In the genomic region with DNA sequence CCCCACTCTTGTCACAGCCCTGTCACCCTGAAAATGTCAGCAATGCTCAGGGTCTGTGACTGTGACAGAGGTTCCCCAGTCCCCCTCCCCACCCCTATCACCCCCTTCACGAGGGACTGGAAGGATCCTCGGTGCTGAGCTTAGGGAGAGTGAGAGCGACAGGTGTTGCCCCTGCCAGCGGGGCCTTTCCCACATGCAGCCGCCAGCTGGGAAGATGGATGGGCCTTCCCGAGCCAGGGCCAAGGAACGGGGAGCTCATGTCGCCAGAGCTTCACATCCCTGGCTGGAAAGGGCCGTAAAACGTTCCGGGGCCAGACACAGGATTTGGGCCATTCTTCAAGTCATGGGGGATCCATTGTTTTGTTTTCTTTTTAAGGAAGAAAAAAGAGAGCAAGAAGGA, we compare ENCODE assay signal across 1 cellular context.
TF ChIP-seq lines count a peak whose summit lies in the region.

No MANE protein-coding gene starts in this region.

TF ChIP-seq in GM23338, 12 proteins besides CTCF, POLR2A, EP300 and RAD21 (continued from another document):
- TF ChIP-seq, protein P1, sequence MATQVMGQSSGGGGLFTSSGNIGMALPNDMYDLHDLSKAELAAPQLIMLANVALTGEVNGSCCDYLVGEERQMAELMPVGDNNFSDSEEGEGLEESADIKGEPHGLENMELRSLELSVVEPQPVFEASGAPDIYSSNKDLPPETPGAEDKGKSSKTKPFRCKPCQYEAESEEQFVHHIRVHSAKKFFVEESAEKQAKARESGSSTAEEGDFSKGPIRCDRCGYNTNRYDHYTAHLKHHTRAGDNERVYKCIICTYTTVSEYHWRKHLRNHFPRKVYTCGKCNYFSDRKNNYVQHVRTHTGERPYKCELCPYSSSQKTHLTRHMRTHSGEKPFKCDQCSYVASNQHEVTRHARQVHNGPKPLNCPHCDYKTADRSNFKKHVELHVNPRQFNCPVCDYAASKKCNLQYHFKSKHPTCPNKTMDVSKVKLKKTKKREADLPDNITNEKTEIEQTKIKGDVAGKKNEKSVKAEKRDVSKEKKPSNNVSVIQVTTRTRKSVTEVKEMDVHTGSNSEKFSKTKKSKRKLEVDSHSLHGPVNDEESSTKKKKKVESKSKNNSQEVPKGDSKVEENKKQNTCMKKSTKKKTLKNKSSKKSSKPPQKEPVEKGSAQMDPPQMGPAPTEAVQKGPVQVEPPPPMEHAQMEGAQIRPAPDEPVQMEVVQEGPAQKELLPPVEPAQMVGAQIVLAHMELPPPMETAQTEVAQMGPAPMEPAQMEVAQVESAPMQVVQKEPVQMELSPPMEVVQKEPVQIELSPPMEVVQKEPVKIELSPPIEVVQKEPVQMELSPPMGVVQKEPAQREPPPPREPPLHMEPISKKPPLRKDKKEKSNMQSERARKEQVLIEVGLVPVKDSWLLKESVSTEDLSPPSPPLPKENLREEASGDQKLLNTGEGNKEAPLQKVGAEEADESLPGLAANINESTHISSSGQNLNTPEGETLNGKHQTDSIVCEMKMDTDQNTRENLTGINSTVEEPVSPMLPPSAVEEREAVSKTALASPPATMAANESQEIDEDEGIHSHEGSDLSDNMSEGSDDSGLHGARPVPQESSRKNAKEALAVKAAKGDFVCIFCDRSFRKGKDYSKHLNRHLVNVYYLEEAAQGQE (IDR thresholded peaks at IDR 0.05; ENCODE audit: unreplicated experiment): no peak
- TF ChIP-seq ZNF114 (CRISPR knock-in tag; IDR thresholded peaks at IDR 0.05) (no peak), EZH2phosphoT487 (IDR thresholded peaks at IDR 0.05; ENCODE audit: unreplicated experiment) (no peak), JUNB (IDR thresholded peaks at IDR 0.05; ENCODE audit: unreplicated experiment) (no peak), ZNF331 (CRISPR knock-in tag; IDR thresholded peaks at IDR 0.05; ENCODE audit: low read depth) (no peak)
